Comparison of ENCODE assay signal across 21 cellular contexts in genomic region chr3:162262145-162262544, GRCh38.
"Had no signal": no experiment of that assay in that cellular context is flagged by ENCODE, and none has a peak within 500 bp of the region (broad histone marks: within the 10 kb centered on the region; RNA-seq: fewer than 3 reads in every experiment).

No MANE protein-coding gene starts in this region.

- H3K4me1 Mint-ChIP-seq: memory B cell; mesothelial cell of epicardium; natural killer cell; neural crest cell; stimulated activated memory B cell treated with anti-CD40 and anti-IgM and Interleukin-4, amounts not matched to agents 10 μg/mL and 1 μg/mL and 100 μg/mL, for 72 hours had no signal

- H3K27ac Mint-ChIP-seq: memory B cell; mesothelial cell of epicardium; natural killer cell; stimulated activated memory B cell treated with anti-CD40 and anti-IgM and Interleukin-4, amounts not matched to agents 10 μg/mL and 1 μg/mL and 100 μg/mL, for 72 hours; stimulated activated naive CD8-positive, alpha-beta T cell treated with anti-CD3 and anti-CD28 coated beads, Interleukin-15, Interleukin-2, amounts not matched to agents 100 ng/mL and 50 ng/mL, for 24 hours had no signal

- H3K36me3 Mint-ChIP-seq: memory B cell; mesothelial cell of epicardium; natural killer cell; stimulated activated memory B cell treated with anti-CD40 and anti-IgM and Interleukin-4, amounts not matched to agents 10 μg/mL and 1 μg/mL and 100 μg/mL, for 72 hours had no signal

- H3K4me2 ChIP-seq: smooth muscle cell had no signal

- ATAC-seq: gastrocnemius medialis; heart right ventricle; left lung; lower lobe of right lung; natural killer cell; stimulated activated memory B cell treated with anti-CD40 and anti-IgM and Interleukin-4, amounts not matched to agents 10 μg/mL and 1 μg/mL and 100 μg/mL, for 72 hours had no signal

- H3K27me3 ChIP-seq: dorsolateral prefrontal cortex, gastrocnemius medialis, heart right ventricle, left lung, ovary, right atrium auricular region, tibial artery, upper lobe of left lung, uterus had no signal

- H3K27me3 Mint-ChIP-seq: memory B cell; stimulated activated memory B cell treated with anti-CD40 and anti-IgM and Interleukin-4, amounts not matched to agents 10 μg/mL and 1 μg/mL and 100 μg/mL, for 72 hours; stimulated activated naive CD8-positive, alpha-beta T cell treated with anti-CD3 and anti-CD28 coated beads, Interleukin-15, Interleukin-2, amounts not matched to agents 100 ng/mL and 50 ng/mL, for 24 hours had no signal

- H3K4me1 ChIP-seq: gastrocnemius medialis, heart right ventricle, left lung, lower lobe of right lung, right atrium auricular region, tibial artery, upper lobe of left lung, uterus had no signal

- H3K9me3 Mint-ChIP-seq: neural crest cell had no signal

- H3K27ac ChIP-seq: dorsolateral prefrontal cortex, gastrocnemius medialis, heart right ventricle, left lung, lower lobe of right lung, ovary, right atrium auricular region, tibial artery, upper lobe of left lung, uterus had no signal

- DNase-seq: cortex of kidney; dorsolateral prefrontal cortex; effector CD8-positive, alpha-beta T cell; gastrocnemius medialis; heart right ventricle; left lung; lower lobe of right lung; natural killer cell; nucleus accumbens; ovary; stimulated activated CD4-positive, alpha-beta T cell treated with anti-CD3 and anti-CD28 coated beads, Interleukin-4, amount 100 ng/mL, for 24 hours; tibial artery; upper lobe of left lung; uterus had no signal

- H3K9me3 ChIP-seq: gastrocnemius medialis, left lung, lower lobe of right lung, ovary, right atrium auricular region, tibial artery, upper lobe of left lung, uterus had no signal

- H3K4me3 Mint-ChIP-seq: memory B cell; mesothelial cell of epicardium; neural crest cell; stimulated activated memory B cell treated with anti-CD40 and anti-IgM and Interleukin-4, amounts not matched to agents 10 μg/mL and 1 μg/mL and 100 μg/mL, for 72 hours; stimulated activated naive CD8-positive, alpha-beta T cell treated with anti-CD3 and anti-CD28 coated beads, Interleukin-15, Interleukin-2, amounts not matched to agents 100 ng/mL and 50 ng/mL, for 24 hours had no signal

- H3K4me3 ChIP-seq: dorsolateral prefrontal cortex, gastrocnemius medialis, heart right ventricle, left lung, lower lobe of right lung, ovary, right atrium auricular region, smooth muscle cell, tibial artery, upper lobe of left lung, uterus had no signal

- H3K36me3 ChIP-seq: gastrocnemius medialis, heart right ventricle, left lung, lower lobe of right lung, ovary, right atrium auricular region, tibial artery, upper lobe of left lung, uterus had no signal
